ENCODE assay signal across 1 cellular context in genomic region chr2:241109210-241110088, GRCh38.
TF ChIP-seq lines count a peak whose summit lies in the region.

No MANE protein-coding gene starts in this region.

TF ChIP-seq in HepG2, 621 proteins besides CTCF, POLR2A, EP300 and RAD21:
- TF ChIP-seq, protein P1, sequence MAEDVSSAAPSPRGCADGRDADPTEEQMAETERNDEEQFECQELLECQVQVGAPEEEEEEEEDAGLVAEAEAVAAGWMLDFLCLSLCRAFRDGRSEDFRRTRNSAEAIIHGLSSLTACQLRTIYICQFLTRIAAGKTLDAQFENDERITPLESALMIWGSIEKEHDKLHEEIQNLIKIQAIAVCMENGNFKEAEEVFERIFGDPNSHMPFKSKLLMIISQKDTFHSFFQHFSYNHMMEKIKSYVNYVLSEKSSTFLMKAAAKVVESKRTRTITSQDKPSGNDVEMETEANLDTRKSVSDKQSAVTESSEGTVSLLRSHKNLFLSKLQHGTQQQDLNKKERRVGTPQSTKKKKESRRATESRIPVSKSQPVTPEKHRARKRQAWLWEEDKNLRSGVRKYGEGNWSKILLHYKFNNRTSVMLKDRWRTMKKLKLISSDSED (CRISPR knock-in tag; IDR thresholded peaks at IDR 0.05) = no peak
- TF ChIP-seq ZBTB40 (IDR thresholded peaks at IDR 0.05) = no peak
- peak; percentile 73 for TF ChIP-seq ZBTB40 (CRISPR knock-in tag; IDR thresholded peaks at IDR 0.05)
